Comparison of ENCODE assay signal across 30 cellular contexts in genomic region chr9:26928966-26929495, GRCh38.
"Had no signal": no experiment of that assay in that cellular context is flagged by ENCODE, and none has a peak within 500 bp of the region (broad histone marks: within the 10 kb centered on the region; RNA-seq: fewer than 3 reads in every experiment).

No MANE protein-coding gene starts in this region.

- H3K4me3 Mint-ChIP-seq: activated CD4-positive, alpha-beta memory T cell treated with anti-CD3 and anti-CD28 coated beads, Interleukin-2, amount 10 ng/mL, durations not matched to agents 7 days and 5 days; activated CD4-positive, alpha-beta T cell treated with anti-CD3 and anti-CD28 coated beads, Interleukin-2, amount 10 ng/mL, durations not matched to agents 7 days and 5 days; activated naive CD4-positive, alpha-beta T cell treated with anti-CD3 and anti-CD28 coated beads, Interleukin-2, amount 10 ng/mL, durations not matched to agents 7 days and 5 days; activated naive CD8-positive, alpha-beta T cell treated with anti-CD3 and anti-CD28 coated beads, Interleukin-2, amount 10 ng/mL, durations not matched to agents 7 days and 5 days; activated T-cell treated with anti-CD3 and anti-CD28 coated beads, Interleukin-2, amount 50 U/mL, for 24 hours; activated T-cell treated with anti-CD3 and anti-CD28 coated beads, Interleukin-2, amount 50 U/mL, for 72 hours; central memory CD8-positive, alpha-beta T cell; dendritic cell treated with granulocyte-macrophage colony-stimulating factor and Interleukin-4, amounts not matched to agents 40 ng/mL and 50 ng/mL, for 4 days; endodermal cell; T-helper 17 cell; T-helper 2 cell treated with Interferon-gamma antibody and Interleukin-4, amounts not matched to agents 5 μg/mL and 100 μg/mL, for 36 hours had no signal

- H3K27ac ChIP-seq: brain microvascular endothelial cell, coronary artery, dorsolateral prefrontal cortex, gastrocnemius medialis had no signal

- H3K4me3 ChIP-seq: coronary artery, dorsolateral prefrontal cortex, gastrocnemius medialis had no signal

- ATAC-seq: activated T-cell treated with anti-CD3 and anti-CD28 coated beads, Interleukin-2, amount 50 U/mL, for 72 hours; esophagus mucosa; gastrocnemius medialis; T-helper 17 cell had no signal

- H3K9me3 Mint-ChIP-seq: activated CD4-positive, alpha-beta memory T cell treated with anti-CD3 and anti-CD28 coated beads, Interleukin-2, amount 10 ng/mL, durations not matched to agents 7 days and 5 days; activated CD4-positive, alpha-beta T cell treated with anti-CD3 and anti-CD28 coated beads, Interleukin-2, amount 10 ng/mL, durations not matched to agents 7 days and 5 days; activated naive CD4-positive, alpha-beta T cell treated with anti-CD3 and anti-CD28 coated beads, Interleukin-2, amount 10 ng/mL, durations not matched to agents 7 days and 5 days; activated naive CD4-positive, alpha-beta T cell treated with anti-CD3 and anti-CD28 coated beads, Interleukin-2, amount 50 U/mL, for 72 hours; activated naive CD8-positive, alpha-beta T cell treated with anti-CD3 and anti-CD28 coated beads, Interleukin-2, amount 10 ng/mL, durations not matched to agents 7 days and 5 days; activated T-cell treated with anti-CD3 and anti-CD28 coated beads, Interleukin-2, amount 50 U/mL, for 24 hours; activated T-cell treated with anti-CD3 and anti-CD28 coated beads, Interleukin-2, amount 50 U/mL, for 72 hours; central memory CD8-positive, alpha-beta T cell; dendritic cell treated with granulocyte-macrophage colony-stimulating factor and Interleukin-4, amounts not matched to agents 40 ng/mL and 50 ng/mL, for 4 days; endodermal cell; T-helper 2 cell treated with Interferon-gamma antibody and Interleukin-4, amounts not matched to agents 5 μg/mL and 100 μg/mL, for 36 hours had no signal

- H3K27ac Mint-ChIP-seq: activated CD4-positive, alpha-beta memory T cell treated with anti-CD3 and anti-CD28 coated beads, Interleukin-2, amount 10 ng/mL, durations not matched to agents 7 days and 5 days; activated CD4-positive, alpha-beta T cell treated with anti-CD3 and anti-CD28 coated beads, Interleukin-2, amount 10 ng/mL, durations not matched to agents 7 days and 5 days; activated naive CD4-positive, alpha-beta T cell treated with anti-CD3 and anti-CD28 coated beads, Interleukin-2, amount 10 ng/mL, durations not matched to agents 7 days and 5 days; activated naive CD4-positive, alpha-beta T cell treated with anti-CD3 and anti-CD28 coated beads, Interleukin-2, amount 50 U/mL, for 72 hours; activated naive CD8-positive, alpha-beta T cell treated with anti-CD3 and anti-CD28 coated beads, Interleukin-2, amount 10 ng/mL, durations not matched to agents 7 days and 5 days; activated T-cell treated with anti-CD3 and anti-CD28 coated beads, Interleukin-2, amount 50 U/mL, for 72 hours; dendritic cell treated with granulocyte-macrophage colony-stimulating factor and Interleukin-4, amounts not matched to agents 40 ng/mL and 50 ng/mL, for 4 days; endodermal cell; T-helper 17 cell; T-helper 2 cell treated with Interferon-gamma antibody and Interleukin-4, amounts not matched to agents 5 μg/mL and 100 μg/mL, for 36 hours had no signal

- H3K4me1 Mint-ChIP-seq: activated CD4-positive, alpha-beta memory T cell treated with anti-CD3 and anti-CD28 coated beads, Interleukin-2, amount 10 ng/mL, durations not matched to agents 7 days and 5 days; activated CD4-positive, alpha-beta T cell treated with anti-CD3 and anti-CD28 coated beads, Interleukin-2, amount 10 ng/mL, durations not matched to agents 7 days and 5 days; activated naive CD4-positive, alpha-beta T cell treated with anti-CD3 and anti-CD28 coated beads, Interleukin-2, amount 10 ng/mL, durations not matched to agents 7 days and 5 days; activated naive CD8-positive, alpha-beta T cell treated with anti-CD3 and anti-CD28 coated beads, Interleukin-2, amount 10 ng/mL, durations not matched to agents 7 days and 5 days; endodermal cell had no signal

- H3K9me3 ChIP-seq: gastrocnemius medialis had no signal

- H3K4me1 ChIP-seq: gastrocnemius medialis had no signal

- H3K27me3 Mint-ChIP-seq: activated CD4-positive, alpha-beta memory T cell treated with anti-CD3 and anti-CD28 coated beads, Interleukin-2, amount 10 ng/mL, durations not matched to agents 7 days and 5 days; activated CD4-positive, alpha-beta T cell treated with anti-CD3 and anti-CD28 coated beads, Interleukin-2, amount 10 ng/mL, durations not matched to agents 7 days and 5 days; activated naive CD4-positive, alpha-beta T cell treated with anti-CD3 and anti-CD28 coated beads, Interleukin-2, amount 10 ng/mL, durations not matched to agents 7 days and 5 days; activated naive CD8-positive, alpha-beta T cell treated with anti-CD3 and anti-CD28 coated beads, Interleukin-2, amount 10 ng/mL, durations not matched to agents 7 days and 5 days; activated T-cell treated with anti-CD3 and anti-CD28 coated beads, Interleukin-2, amount 50 U/mL, for 24 hours; central memory CD8-positive, alpha-beta T cell; dendritic cell treated with granulocyte-macrophage colony-stimulating factor and Interleukin-4, amounts not matched to agents 40 ng/mL and 50 ng/mL, for 4 days; T-helper 17 cell had no signal

- H3K27me3 ChIP-seq: brain microvascular endothelial cell, dorsolateral prefrontal cortex, gastrocnemius medialis had no signal

- DNase-seq: activated CD4-positive, alpha-beta memory T cell treated with anti-CD3 and anti-CD28 coated beads, Interleukin-2, amount 10 ng/mL, durations not matched to agents 7 days and 5 days; activated CD4-positive, alpha-beta T cell treated with anti-CD3 and anti-CD28 coated beads for 1 hour; activated CD4-positive, alpha-beta T cell treated with anti-CD3 and anti-CD28 coated beads for 4 hours; activated CD4-positive, alpha-beta T cell treated with anti-CD3 and anti-CD28 coated beads, Interleukin-2, amount 10 ng/mL, durations not matched to agents 7 days and 5 days; activated CD4-positive, alpha-beta T cell treated with anti-CD3 and anti-CD28 coated beads, Interleukin-2, amount 50 U/mL, for 4 hours; activated CD8-positive, alpha-beta memory T cell treated with anti-CD3 and anti-CD28 coated beads, Interleukin-2, amount 50 U/mL, for 48 hours; activated gamma-delta T cell; activated naive CD4-positive, alpha-beta T cell; activated naive CD4-positive, alpha-beta T cell treated with anti-CD3 and anti-CD28 coated beads, Interleukin-2, amount 10 ng/mL, durations not matched to agents 7 days and 5 days; activated naive CD8-positive, alpha-beta T cell treated with anti-CD3 and anti-CD28 coated beads, Interleukin-2, amount 10 ng/mL, durations not matched to agents 7 days and 5 days; activated T-cell treated with anti-CD3 and anti-CD28 coated beads for 4 hours; activated T-cell treated with anti-CD3 and anti-CD28 coated beads, Interleukin-2, amount 50 U/mL, for 24 hours; activated T-cell treated with anti-CD3 and anti-CD28 coated beads, Interleukin-2, amount 50 U/mL, for 72 hours; anterior cingulate cortex; brain microvascular endothelial cell; dorsolateral prefrontal cortex; effector memory CD4-positive, alpha-beta T cell; endodermal cell; foreskin fibroblast; gastrocnemius medialis; glutamatergic neuron; T-helper 1 cell; T-helper 17 cell; T1000 had no signal
